18 cellular contexts compared by ENCODE assay signal in the genomic region with DNA sequence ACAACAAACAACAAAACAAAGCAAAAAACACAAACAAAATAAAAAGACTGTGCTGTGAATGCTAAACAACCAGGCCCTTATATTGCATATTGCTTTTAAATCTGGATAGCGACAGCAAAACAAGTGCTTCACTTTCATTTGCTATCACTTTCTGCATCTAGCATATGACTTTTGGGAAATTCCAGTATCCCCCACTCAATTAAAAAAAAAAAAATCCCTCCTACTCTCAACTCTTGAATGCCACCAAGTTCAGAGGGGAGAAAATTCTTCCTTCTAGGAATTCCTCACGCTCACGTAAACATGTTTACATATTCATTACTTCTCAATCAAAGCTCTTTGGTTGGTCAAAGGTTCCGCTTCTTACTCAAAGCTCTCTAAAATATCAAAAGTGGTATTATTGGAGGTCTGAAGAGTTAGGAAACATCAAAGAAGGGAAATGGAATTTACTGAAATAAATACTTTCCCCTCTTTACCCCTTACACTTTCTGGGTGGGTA. TPM values are rescaled to one million over a fixed set of nuclear protein-coding genes. Genes with fewer than 3 reads are reported as not detected.
A peak's percentile ranks its signal among the peaks of the same experiment; 100 is the strongest.
DNase-seq lines count a peak whose midpoint lies in the region; ATAC-seq and TF ChIP-seq lines count a peak whose summit lies in the region.
"Had no signal": no experiment of that assay in that cellular context is flagged by ENCODE, and none has a peak within 500 bp of the region (broad histone marks: within the 10 kb centered on the region; RNA-seq: fewer than 3 reads in every experiment).

No MANE protein-coding gene starts in this region.

- H3K27me3 ChIP-seq in ACC112 (ENCODE audit: insufficient read depth, low read length) (no peaks in the 10 kb centered on the region), GM06990 (replicated peaks; ENCODE audit: control insufficient read depth, insufficient read depth, low read length) (no peaks in the 10 kb centered on the region), layer of hippocampus (ENCODE audit: control insufficient read depth, insufficient read depth, low read length) (no peaks in the 10 kb centered on the region)

- peaks cover 75% of the 10 kb centered on the region for H3K36me3 Mint-ChIP-seq in activated CD8-positive, alpha-beta T cell treated with anti-CD3 and anti-CD28 coated beads, Interleukin-2, amount 10 ng/mL, durations not matched to agents 7 days and 5 days (ENCODE audit: low read depth)

- peak overlapping the region; percentile 98 for H3K4me3 Mint-ChIP-seq in activated CD8-positive, alpha-beta T cell treated with anti-CD3 and anti-CD28 coated beads, Interleukin-2, amount 10 ng/mL, durations not matched to agents 7 days and 5 days

- H3K4me1 ChIP-seq in ACC112 (ENCODE audit: control insufficient read depth, insufficient read depth, low read length, unreplicated experiment) = peaks cover 38% of the 10 kb centered on the region
- H3K4me1 ChIP-seq: BE2C had no signal

- H2AFZ ChIP-seq in ACC112 (ENCODE audit: low read length, unreplicated experiment) = no peak overlapping the region

- peaks cover 74% of the 10 kb centered on the region for H3K4me1 Mint-ChIP-seq in activated CD8-positive, alpha-beta T cell treated with anti-CD3 and anti-CD28 coated beads, Interleukin-2, amount 10 ng/mL, durations not matched to agents 7 days and 5 days (ENCODE audit: low read depth)

- H3K27ac ChIP-seq in ACC112 (ENCODE audit: low read depth, low read length) (peak overlapping the region; percentile 31), layer of hippocampus (ENCODE audit: low read depth, low read length) (peak overlapping the region; percentile 32)
- H3K27ac ChIP-seq: cardiac muscle cell, left lung had no signal

- DNase-seq in GM06990 (ENCODE audit: extremely low read depth, insufficient read length) (no peak), dedifferentiated amniotic fluid mesenchymal stem cell (ENCODE audit: extremely low spot score) (no peak), AG08396 (ENCODE audit: low spot score) (no peak)
- DNase-seq in activated CD8-positive, alpha-beta T cell treated with anti-CD3 and anti-CD28 coated beads, Interleukin-2, amount 10 ng/mL, durations not matched to agents 7 days and 5 days = no peak
- no peak for DNase-seq in stimulated activated CD4-positive, alpha-beta T cell treated with anti-CD3 and anti-CD28 coated beads, Interleukin-4, amount 100 ng/mL, for 24 hours
- DNase-seq in stimulated activated CD8-positive, alpha-beta memory T cell treated with anti-CD3 and anti-CD28 coated beads, Interleukin-4, amount 100 ng/mL, for 48 hours = no peak
- DNase-seq: BE2C, DND-41, GOT3, left lung, NCI-H1694 treated with DMSO at 0.1 percent for 48 hours, SHP77 treated with DMSO at 0.1 percent for 48 hours, T1000 had no signal

- POLR2A ChIA-PET in activated CD8-positive, alpha-beta T cell treated with anti-CD3 and anti-CD28 coated beads, Interleukin-2, amount 10 ng/mL, durations not matched to agents 7 days and 5 days (lab: Charles Lee) = interaction anchor here (1.2 to 7.5 kb wide), 6 partner anchors 12 to 111 kb away, joined by 3 to 155 read pairs (median 5); no protein-coding TSS in a partner anchor

- CTCF ChIA-PET in activated CD8-positive, alpha-beta T cell treated with anti-CD3 and anti-CD28 coated beads, Interleukin-2, amount 10 ng/mL, durations not matched to agents 7 days and 5 days (lab: Charles Lee) = interaction anchor here (1.0 to 6.8 kb wide), 4 partner anchors 11 to 36 kb away, joined by 3 to 53 read pairs (median 22); no protein-coding TSS in a partner anchor

- peak overlapping the region; percentile 73 for H3K27ac Mint-ChIP-seq in activated CD8-positive, alpha-beta T cell treated with anti-CD3 and anti-CD28 coated beads, Interleukin-2, amount 10 ng/mL, durations not matched to agents 7 days and 5 days
- H3K27ac Mint-ChIP-seq: progenitor cell of endocrine pancreas had no signal

- peaks cover 98% of the 10 kb centered on the region for H3K79me2 ChIP-seq in ACC112 (ENCODE audit: control insufficient read depth, insufficient read depth, low read length, unreplicated experiment)

- H3K4me3 ChIP-seq in ACC112 (ENCODE audit: low read depth, low read length) (peak overlapping the region; percentile 34; the same call in 1 of the 2 replicates), GM06990 (replicated peaks; ENCODE audit: low read depth, low read length) (peak overlapping the region; percentile 52)
- H3K4me3 ChIP-seq: cardiac muscle cell, left lung had no signal

- TF ChIP-seq CTCF in GM06990 (IDR thresholded peaks at IDR 0.05; ENCODE audit: insufficient read depth, low read length, poor library complexity, severe bottlenecking) = no peak

- H3K27me3 Mint-ChIP-seq in activated CD8-positive, alpha-beta T cell treated with anti-CD3 and anti-CD28 coated beads, Interleukin-2, amount 10 ng/mL, durations not matched to agents 7 days and 5 days (ENCODE audit: low read depth) = peaks cover 3% of the 10 kb centered on the region

- H3K36me3 ChIP-seq in ACC112 (ENCODE audit: insufficient read depth, low read length) (peaks cover 10% of the 10 kb centered on the region; the same call in 1 of the 2 replicates), GM06990 (ENCODE audit: control insufficient read depth, insufficient read depth, low read length) (no peaks in the 10 kb centered on the region)
- H3K36me3 ChIP-seq: BE2C, cardiac muscle cell, left lung had no signal

- no peak for ATAC-seq in activated CD8-positive, alpha-beta T cell treated with anti-CD3 and anti-CD28 coated beads, Interleukin-2, amount 10 ng/mL, durations not matched to agents 7 days and 5 days
- ATAC-seq: left lung had no signal

- H3K9me3 Mint-ChIP-seq in activated CD8-positive, alpha-beta T cell treated with anti-CD3 and anti-CD28 coated beads, Interleukin-2, amount 10 ng/mL, durations not matched to agents 7 days and 5 days (ENCODE audit: insufficient read depth) = peaks cover 3% of the 10 kb centered on the region

RNA-seq across cellular contexts. Expression of a gene that starts 4.1 kb away (rescaled TPM):
- total RNA-seq in activated CD8-positive, alpha-beta T cell treated with anti-CD3 and anti-CD28 coated beads, Interleukin-2, amount 10 ng/mL, durations not matched to agents 7 days and 5 days = 100 to 1,000 TPM; 343 to 344 TPM
- total RNA-seq: cardiac muscle cell, HT-29 had no signal
